ENCODE assay signal across 1 cellular context in genomic region chr10:23067337-23067736, GRCh38.
TF ChIP-seq lines count a peak whose summit lies in the region.

No MANE protein-coding gene starts in this region.

TF ChIP-seq in K562, 482 proteins besides CTCF, POLR2A, EP300 and RAD21:
- 0 out of 2 replicates have a peak, but pooled peaks have one; percentile 20 for TF ChIP-seq STAG1 (CRISPR knock-in tag; IDR thresholded peaks at IDR 0.05; ENCODE audit: borderline replicate concordance)
- TF ChIP-seq POLR2AphosphoS5 (IDR thresholded peaks at IDR 0.05; ENCODE audit: control insufficient read depth, insufficient read depth, low read depth, low read length) = no peak
- no peak for TF ChIP-seq ZNF57 (CRISPR knock-in tag; IDR thresholded peaks at IDR 0.05)
- TF ChIP-seq MTA3 (IDR thresholded peaks at IDR 0.05; ENCODE audit: borderline replicate concordance) = no peak
- TF ChIP-seq ETV5 (CRISPR knock-in tag; IDR thresholded peaks at IDR 0.05; ENCODE audit: low read depth) = no peak
- TF ChIP-seq ZNF121 (CRISPR knock-in tag; conservative IDR thresholded peaks at IDR 0.05) = 0 out of 2 replicates have a peak, but pooled peaks have one; percentile 12
- no peak for TF ChIP-seq EP400 (IDR thresholded peaks at IDR 0.05)
